ENCODE assay signal across 9 cellular contexts in the genomic region with DNA sequence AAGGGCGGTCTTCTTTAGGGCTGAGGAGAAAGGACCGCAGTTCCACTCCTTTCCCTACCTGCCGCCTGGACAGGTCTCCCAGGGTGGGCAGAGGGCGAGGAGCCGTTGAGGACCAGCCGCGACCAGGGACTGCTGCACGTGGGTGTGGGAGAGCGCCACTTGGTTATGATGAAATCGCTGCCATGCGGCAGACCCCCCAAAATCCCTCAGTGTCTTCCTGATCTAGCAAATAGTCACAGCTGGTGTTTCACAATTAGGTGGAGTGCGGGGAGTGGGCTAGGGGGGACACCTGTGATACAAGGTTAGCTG. TPM values are rescaled to one million over a fixed set of nuclear protein-coding genes. Genes with fewer than 3 reads are reported as not detected.
DNase-seq lines count a peak whose midpoint lies in the region; ATAC-seq lines count a peak whose summit lies in the region.
"Had no signal": no experiment of that assay in that cellular context is flagged by ENCODE, and none has a peak within 500 bp of the region (broad histone marks: within the 10 kb centered on the region; RNA-seq: fewer than 3 reads in every experiment).

No MANE protein-coding gene starts in this region.

- no peak overlapping the region for H3K9ac ChIP-seq in iPS-18a (ENCODE audit: low read length)

- no peaks in the 10 kb centered on the region for H3K9me3 ChIP-seq in iPS-18a (ENCODE audit: control insufficient read depth, low read depth, low read length)

- ATAC-seq in activated CD8-positive, alpha-beta T cell treated with anti-CD3 and anti-CD28 coated beads, Interleukin-2, amount 10 ng/mL, durations not matched to agents 7 days and 5 days = no peak
- no peak for ATAC-seq in stimulated activated effector memory CD8-positive, alpha-beta T cell treated with anti-CD3 and anti-CD28 coated beads, Interleukin-12 subunit alpha, Interleukin-12 subunit beta, amount 100 ng/mL, for 72 hours
- ATAC-seq in HG03571 (IDR thresholded peaks at IDR 0.05; ENCODE audit: unreplicated experiment) (no peak), HG03196 (IDR thresholded peaks at IDR 0.05; ENCODE audit: unreplicated experiment) (no peak)

- H3K27ac Mint-ChIP-seq in activated CD8-positive, alpha-beta T cell treated with anti-CD3 and anti-CD28 coated beads, Interleukin-2, amount 10 ng/mL, durations not matched to agents 7 days and 5 days = no peak overlapping the region
- no peak overlapping the region for H3K27ac Mint-ChIP-seq in stimulated activated effector memory CD8-positive, alpha-beta T cell treated with anti-CD3 and anti-CD28 coated beads, Interleukin-12 subunit alpha, Interleukin-12 subunit beta, amount 100 ng/mL, for 72 hours

- peaks cover 18% of the 10 kb centered on the region for H3K4me1 Mint-ChIP-seq in activated CD8-positive, alpha-beta T cell treated with anti-CD3 and anti-CD28 coated beads, Interleukin-2, amount 10 ng/mL, durations not matched to agents 7 days and 5 days (ENCODE audit: low read depth)
- peaks cover 13% of the 10 kb centered on the region for H3K4me1 Mint-ChIP-seq in stimulated activated effector memory CD8-positive, alpha-beta T cell treated with anti-CD3 and anti-CD28 coated beads, Interleukin-12 subunit alpha, Interleukin-12 subunit beta, amount 100 ng/mL, for 72 hours

- H3K9me3 Mint-ChIP-seq in activated CD8-positive, alpha-beta T cell treated with anti-CD3 and anti-CD28 coated beads, Interleukin-2, amount 10 ng/mL, durations not matched to agents 7 days and 5 days (ENCODE audit: insufficient read depth) = no peaks in the 10 kb centered on the region
- no peaks in the 10 kb centered on the region for H3K9me3 Mint-ChIP-seq in stimulated activated effector memory CD8-positive, alpha-beta T cell treated with anti-CD3 and anti-CD28 coated beads, Interleukin-12 subunit alpha, Interleukin-12 subunit beta, amount 100 ng/mL, for 72 hours

- no peak overlapping the region for H3K27ac ChIP-seq in iPS-18a (ENCODE audit: low read length)

- H3K4me3 ChIP-seq in iPS-18a (ENCODE audit: low read length) = peak overlapping the region; percentile 47

- DNase-seq in NCI-H146 treated with DMSO at 0.1 percent for 48 hours (lab: John Stamatoyannopoulos, UW; ENCODE audit: unreplicated experiment) (peak; percentile 57), NCI-H146 (lab: John Stamatoyannopoulos, UW) (no peak), pons (ENCODE audit: low spot score) (no peak)
- no peak for DNase-seq in activated CD8-positive, alpha-beta T cell treated with anti-CD3 and anti-CD28 coated beads, Interleukin-2, amount 10 ng/mL, durations not matched to agents 7 days and 5 days
- no peak for DNase-seq in stimulated activated effector memory CD8-positive, alpha-beta T cell treated with anti-CD3 and anti-CD28 coated beads, Interleukin-12 subunit alpha, Interleukin-12 subunit beta, amount 100 ng/mL, for 72 hours (ENCODE audit: low spot score in 2 of 2)
- DNase-seq: 8988T had no signal

- no peaks in the 10 kb centered on the region for H3K36me3 Mint-ChIP-seq in activated CD8-positive, alpha-beta T cell treated with anti-CD3 and anti-CD28 coated beads, Interleukin-2, amount 10 ng/mL, durations not matched to agents 7 days and 5 days (ENCODE audit: low read depth)
- no peaks in the 10 kb centered on the region for H3K36me3 Mint-ChIP-seq in stimulated activated effector memory CD8-positive, alpha-beta T cell treated with anti-CD3 and anti-CD28 coated beads, Interleukin-12 subunit alpha, Interleukin-12 subunit beta, amount 100 ng/mL, for 72 hours

- H3K36me3 ChIP-seq in iPS-18a (ENCODE audit: control insufficient read depth, low read depth, low read length) = no peaks in the 10 kb centered on the region

- peaks cover 53% of the 10 kb centered on the region for H3K27me3 Mint-ChIP-seq in activated CD8-positive, alpha-beta T cell treated with anti-CD3 and anti-CD28 coated beads, Interleukin-2, amount 10 ng/mL, durations not matched to agents 7 days and 5 days (ENCODE audit: low read depth)

- CTCF ChIA-PET in activated CD8-positive, alpha-beta T cell treated with anti-CD3 and anti-CD28 coated beads, Interleukin-2, amount 10 ng/mL, durations not matched to agents 7 days and 5 days (lab: Charles Lee) = interaction anchor here (1.9 kb wide), 1 partner anchor 10 kb away, joined by 5 read pairs; no protein-coding TSS in a partner anchor

- H3K4me1 ChIP-seq in iPS-18a (ENCODE audit: control insufficient read depth, low read depth, low read length) = peaks cover 4% of the 10 kb centered on the region

- POLR2A ChIA-PET in activated CD8-positive, alpha-beta T cell treated with anti-CD3 and anti-CD28 coated beads, Interleukin-2, amount 10 ng/mL, durations not matched to agents 7 days and 5 days (lab: Charles Lee) = no interaction called here

- peak overlapping the region; percentile 65 for H3K4me3 Mint-ChIP-seq in activated CD8-positive, alpha-beta T cell treated with anti-CD3 and anti-CD28 coated beads, Interleukin-2, amount 10 ng/mL, durations not matched to agents 7 days and 5 days
- H3K4me3 Mint-ChIP-seq in stimulated activated effector memory CD8-positive, alpha-beta T cell treated with anti-CD3 and anti-CD28 coated beads, Interleukin-12 subunit alpha, Interleukin-12 subunit beta, amount 100 ng/mL, for 72 hours = peak overlapping the region; percentile 73

- peaks cover 65% of the 10 kb centered on the region for H3K27me3 ChIP-seq in iPS-18a (ENCODE audit: control insufficient read depth, insufficient read depth, low read length)

RNA-seq across cellular contexts. Expression of a gene that starts 1.5 kb away (rescaled TPM):
- total RNA-seq in activated CD8-positive, alpha-beta T cell treated with anti-CD3 and anti-CD28 coated beads, Interleukin-2, amount 10 ng/mL, durations not matched to agents 7 days and 5 days = not detected
